ENCODE assay signal across 11 cellular contexts in the genomic region with DNA sequence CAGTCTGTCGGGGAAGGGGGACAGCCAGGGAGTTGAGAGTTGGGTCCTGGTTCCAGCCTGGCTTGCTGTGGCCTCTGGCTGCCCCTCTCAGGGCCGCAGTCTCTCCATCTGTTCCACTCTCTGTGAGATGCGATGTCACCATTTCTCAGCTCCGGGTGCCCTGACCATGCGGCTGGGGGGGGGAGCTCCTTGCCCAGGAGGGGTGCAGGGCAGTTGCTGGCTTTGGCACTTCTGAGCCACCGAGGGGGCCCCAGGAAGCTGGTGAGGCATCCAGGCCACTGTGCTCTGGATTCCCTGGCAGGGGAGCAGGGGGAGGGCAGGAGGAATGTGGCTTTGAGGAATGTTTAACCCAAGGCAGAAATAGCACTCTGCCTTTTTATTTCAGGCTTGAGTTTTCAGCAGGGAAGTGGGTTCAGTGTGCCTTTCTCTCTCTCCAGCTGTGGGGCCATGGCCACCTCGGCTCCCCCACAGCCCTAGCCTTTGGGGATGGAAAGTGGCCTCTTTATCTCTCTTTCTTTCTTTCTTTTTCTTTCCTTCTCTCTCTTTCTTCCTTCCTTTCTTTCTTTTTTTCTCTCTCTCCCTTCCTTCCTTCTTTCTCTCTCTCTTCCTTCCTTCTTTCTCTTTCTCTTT. TPM values are rescaled to one million over a fixed set of nuclear protein-coding genes. Genes with fewer than 3 reads are reported as not detected.
A peak's percentile ranks its signal among the peaks of the same experiment; 100 is the strongest.
DNase-seq lines count a peak whose midpoint lies in the region; ATAC-seq and TF ChIP-seq lines count a peak whose summit lies in the region.
"Had no signal": no experiment of that assay in that cellular context is flagged by ENCODE, and none has a peak within 500 bp of the region (broad histone marks: within the 10 kb centered on the region; RNA-seq: fewer than 3 reads in every experiment).

No MANE protein-coding gene starts in this region.

- intact Hi-C loops in heart right ventricle (cut with DNase I) (no loop called here), cardiac septum (cut with DNase I) (no loop called here)

- H3K9me3 ChIP-seq in heart right ventricle = no peaks in the 10 kb centered on the region
- no peaks in the 10 kb centered on the region for H3K9me3 ChIP-seq in CD8-positive, alpha-beta memory T cell (ENCODE audit: low read length)
- H3K9me3 ChIP-seq: BE2C had no signal

- H3K36me3 Mint-ChIP-seq in CD8-positive, alpha-beta memory T cell = no peaks in the 10 kb centered on the region

- H3K4me3 Mint-ChIP-seq in CD8-positive, alpha-beta memory T cell = no peak overlapping the region
- H3K4me3 Mint-ChIP-seq: activated CD8-positive, alpha-beta T cell treated with anti-CD3 and anti-CD28 coated beads, Interleukin-2, amount 10 ng/mL, durations not matched to agents 7 days and 5 days had no signal

- H3K27me3 ChIP-seq in heart right ventricle = no peaks in the 10 kb centered on the region
- H3K27me3 ChIP-seq in CD8-positive, alpha-beta memory T cell (ENCODE audit: insufficient read depth, low read length, poor library complexity, severe bottlenecking) = no peaks in the 10 kb centered on the region
- H3K27me3 ChIP-seq: BE2C had no signal

- H3K4me1 Mint-ChIP-seq in CD8-positive, alpha-beta memory T cell = no peaks in the 10 kb centered on the region

- CTCF ChIA-PET in CD8-positive, alpha-beta memory T cell (lab: Charles Lee) = interaction anchor here (0.6 to 1.1 kb wide), 2 partner anchors 9 to 1740 kb away, joined by 3 read pairs; no protein-coding TSS in a partner anchor

- DNase-seq in heart right ventricle = no peak
- no peak for DNase-seq in cardiac septum (ENCODE audit: low spot score)
- peak; percentile 71 for DNase-seq in cerebellar cortex (ENCODE audit: low spot score)
- peak; percentile 42 for DNase-seq in medulla oblongata (ENCODE audit: extremely low spot score)
- DNase-seq in activated CD4-positive, alpha-beta T cell treated with anti-CD3 and anti-CD28 coated beads for 1 hour = no peak
- no peak for DNase-seq in CD8-positive, alpha-beta memory T cell
- DNase-seq in NCI-H1694 treated with DMSO at 0.1 percent for 48 hours (lab: John Stamatoyannopoulos, UW) = no peak
- no peak for DNase-seq in LoVo (ENCODE audit: low spot score)
- DNase-seq: activated CD8-positive, alpha-beta T cell treated with anti-CD3 and anti-CD28 coated beads, Interleukin-2, amount 10 ng/mL, durations not matched to agents 7 days and 5 days; BE2C; NCI-H2081 treated with DMSO at 0.1 percent for 48 hours had no signal

- TF ChIP-seq CTCF in heart right ventricle (IDR thresholded peaks at IDR 0.05) = no peak

- WGBS in heart right ventricle, 2 donors = 31 to 32% methylated on average over 7 of the region's 7 CpGs

- no peaks in the 10 kb centered on the region for H3K9me3 Mint-ChIP-seq in CD8-positive, alpha-beta memory T cell

- peak overlapping the region in 1 of 8 donors; percentile 85 for H3K27ac Mint-ChIP-seq in CD8-positive, alpha-beta memory T cell
- H3K27ac Mint-ChIP-seq: activated CD8-positive, alpha-beta T cell treated with anti-CD3 and anti-CD28 coated beads, Interleukin-2, amount 10 ng/mL, durations not matched to agents 7 days and 5 days had no signal

- no peaks in the 10 kb centered on the region for H3K36me3 ChIP-seq in heart right ventricle
- H3K36me3 ChIP-seq in CD8-positive, alpha-beta memory T cell (ENCODE audit: insufficient read depth, low read length) = no peaks in the 10 kb centered on the region

- peak overlapping the region in 7 of 10 donors; percentile 4 to 62 (median 28) for H3K27ac ChIP-seq in heart right ventricle
- H3K27ac ChIP-seq in CD8-positive, alpha-beta memory T cell (ENCODE audit: low read depth, low read length) = no peak overlapping the region

- H3K4me3 ChIP-seq in heart right ventricle = no peak overlapping the region
- no peak overlapping the region for H3K4me3 ChIP-seq in CD8-positive, alpha-beta memory T cell (ENCODE audit: low read length)

- peaks cover 5 to 40% (median 17%) of the 10 kb centered on the region in 9 donors for H3K4me1 ChIP-seq in heart right ventricle
- no peaks in the 10 kb centered on the region for H3K4me1 ChIP-seq in CD8-positive, alpha-beta memory T cell (ENCODE audit: insufficient read depth, low read length)

- ATAC-seq in heart right ventricle = peak in 3 of 8 donors; percentile 13 to 34 (median 29)
- ATAC-seq: activated CD8-positive, alpha-beta T cell treated with anti-CD3 and anti-CD28 coated beads, Interleukin-2, amount 10 ng/mL, durations not matched to agents 7 days and 5 days had no signal

- POLR2A ChIA-PET in CD8-positive, alpha-beta memory T cell (lab: Charles Lee) = no interaction called here

- peaks cover 0 to 3% of the 10 kb centered on the region in 2 donors for H3K27me3 Mint-ChIP-seq in CD8-positive, alpha-beta memory T cell

RNA-seq across cellular contexts. Expression of gene NCS1, which starts 11.0 kb away (rescaled TPM):
- total RNA-seq in heart right ventricle = 10 to 100 TPM in 3 of 10 donors, 1 to 10 TPM in 7; 3.6 to 16.2 (median 7.0) TPM
- 1 to 10 TPM; 2.0 to 8.0 TPM for polyA plus RNA-seq in heart right ventricle
- 14.3 TPM for total RNA-seq in cardiac septum
- total RNA-seq in CD8-positive, alpha-beta memory T cell = 10 to 100 TPM; 23.6 to 24.3 TPM
- 0.54 TPM for polyA plus RNA-seq in CD8-positive, alpha-beta memory T cell

Comparison
In these comparisons a context has a peak if more than half of its experiments do, and no peak if none do; other contexts are left out.
1. DNase-seq: peak in cerebellar cortex (single experiment) and medulla oblongata (single experiment); none in heart right ventricle (0 of 2), cardiac septum (single experiment), activated CD4-positive, alpha-beta T cell treated with anti-CD3 and anti-CD28 coated beads for 1 hour (single experiment), CD8-positive, alpha-beta memory T cell (0 of 5), NCI-H1694 treated with DMSO at 0.1 percent for 48 hours (single experiment) and LoVo (single experiment).